Comparison of ENCODE assay signal across 24 cellular contexts in genomic region chr16:8708546-8708945, GRCh38.
"Had no signal": no experiment of that assay in that cellular context is flagged by ENCODE, and none has a peak within 500 bp of the region (broad histone marks: within the 10 kb centered on the region; RNA-seq: fewer than 3 reads in every experiment).

No MANE protein-coding gene starts in this region.

- ATAC-seq: left colon; left lung; lower lobe of right lung; naive thymus-derived CD8-positive, alpha-beta T cell; right cardiac atrium; sciatic nerve; stimulated activated naive B cell treated with anti-CD40 and anti-IgM and Interleukin-4, amounts not matched to agents 10 μg/mL and 1 μg/mL and 100 μg/mL, for 72 hours; stimulated activated naive CD8-positive, alpha-beta T cell treated with anti-CD3 and anti-CD28 coated beads, Interleukin-15, Interleukin-2, amounts not matched to agents 100 U/mL and 50 U/mL, for 24 hours had no signal

- DNase-seq: kidney glomerular epithelial cell; left colon; left lung; lower lobe of right lung; mammary epithelial cell; mesenchymal stem cell; naive thymus-derived CD8-positive, alpha-beta T cell; nucleus accumbens; pancreas; posterior cingulate gyrus; retina; right cardiac atrium; stimulated activated CD4-positive, alpha-beta T cell treated with anti-CD3 and anti-CD28 coated beads, Interleukin-12 subunit alpha, Interleukin-12 subunit beta, amount 100 ng/mL, for 4 hours; stimulated activated CD4-positive, alpha-beta T cell treated with anti-CD3 and anti-CD28 coated beads, Interleukin-15, amount 100 ng/mL, for 24 hours; stimulated activated CD4-positive, alpha-beta T cell treated with anti-CD3 and anti-CD28 coated beads, Interleukin-2, amount 100 ng/mL, for 24 hours; stimulated activated CD4-positive, alpha-beta T cell treated with anti-CD3 and anti-CD28 coated beads, Interleukin-4, amount 100 ng/mL, for 1 hour; stimulated activated naive B cell treated with anti-CD40 and anti-IgM and Interleukin-4, amounts not matched to agents 10 μg/mL and 1 μg/mL and 100 μg/mL, for 72 hours; stimulated activated naive CD8-positive, alpha-beta T cell treated with anti-CD3 and anti-CD28 coated beads, Interleukin-15, Interleukin-2, amounts not matched to agents 100 U/mL and 50 U/mL, for 24 hours; stomach; testis; thyroid gland; transverse colon; upper lobe of left lung had no signal
